Comparison of ENCODE assay signal across 11 cellular contexts in genomic region chr5:14146725-14147124, GRCh38. TPM values are rescaled to one million over a fixed set of nuclear protein-coding genes. Genes with fewer than 3 reads are reported as not detected.
DNase-seq lines count a peak whose midpoint lies in the region; ATAC-seq, FAIRE-seq and TF ChIP-seq lines count a peak whose summit lies in the region.
"Had no signal": no experiment of that assay in that cellular context is flagged by ENCODE, and none has a peak within 500 bp of the region (broad histone marks: within the 10 kb centered on the region; RNA-seq: fewer than 3 reads in every experiment).

No MANE protein-coding gene starts in this region.

- intact Hi-C loops in endothelial cell of umbilical vein (cut with micrococcal nuclease), result loop anchor here (1.0 kb wide), 1 partner anchor 8 kb away; no protein-coding TSS in a partner anchor
- intact Hi-C loops in thyroid gland (cut with DNase I), result loop anchor here (10.0 kb wide), 1 partner anchor 118 kb away; no protein-coding TSS in a partner anchor

- CTCF ChIA-PET in BJ (lab: Yijun Ruan, JAX), result interaction anchor here (1.5 kb wide), 1 partner anchor 53 kb away, joined by 3 read pairs; no protein-coding TSS in a partner anchor
- CTCF ChIA-PET in endothelial cell of umbilical vein (lab: Charles Lee), result interaction anchor here (0.7 to 2.2 kb wide), 5 partner anchors 8 to 161 kb away, joined by 3 to 11 read pairs (median 4); no protein-coding TSS in a partner anchor

- no TSS peak for BruUV-seq in endothelial cell of umbilical vein (replicated peaks; lab: Mats Ljungman, UMichigan)

- no peaks in the 10 kb centered on the region for H3K27me3 Mint-ChIP-seq in osteocyte (ENCODE audit: unreplicated experiment)

- peak; percentile 61 for FAIRE-seq in endothelial cell of umbilical vein (lab: Jason Lieb, UNC)

- H3K36me3 Mint-ChIP-seq in osteocyte (ENCODE audit: unreplicated experiment), result no peaks in the 10 kb centered on the region
- H3K36me3 Mint-ChIP-seq: activated naive CD8-positive, alpha-beta T cell treated with anti-CD3 and anti-CD28 coated beads for 36 hours had no signal

- ATAC-seq in GM19397 (IDR thresholded peaks at IDR 0.05; ENCODE audit: unreplicated experiment), result no peak

- peak overlapping the region; percentile 80 for H3K27ac Mint-ChIP-seq in osteocyte (ENCODE audit: unreplicated experiment)
- H3K27ac Mint-ChIP-seq: activated naive CD8-positive, alpha-beta T cell treated with anti-CD3 and anti-CD28 coated beads for 36 hours had no signal

- TF ChIP-seq CTCF in BJ (IDR thresholded peaks at IDR 0.05; ENCODE audit: insufficient read depth, low read depth, low read length) (no peak), endothelial cell of umbilical vein (IDR thresholded peaks at IDR 0.05; ENCODE audit: extremely low read depth in 1 of 2, insufficient read depth in 1 of 2, low read depth in 1 of 2, low read length in 2 of 2) (no peak), osteocyte (IDR thresholded peaks at IDR 0.05) (no peak), thyroid gland (IDR thresholded peaks at IDR 0.05) (no peak)

- POLR2A ChIA-PET in BJ (lab: Charles Lee) (no interaction called here), endothelial cell of umbilical vein (lab: Charles Lee) (interaction anchor here (1.1 to 1.8 kb wide), 2 partner anchors 7 to 44 kb away, joined by 3 to 8 read pairs; no protein-coding TSS in a partner anchor)

- H4K20me1 ChIP-seq in endothelial cell of umbilical vein (replicated peaks; ENCODE audit: control insufficient read depth, extremely low read depth, insufficient read depth, low read length), result peaks cover 11% of the 10 kb centered on the region

- dilution Hi-C loops in endothelial cell of umbilical vein (cut with MboI; ENCODE audit: extremely low pct_ligation_motif_present, low sequenced_read_pairs), result loop anchor here (25.0 kb wide), 1 partner anchor 116 kb away; no protein-coding TSS in a partner anchor

- DNase-seq in BJ (ENCODE audit: low read depth) (no peak), M059J (ENCODE audit: low read depth) (peak; percentile 52), endothelial cell of umbilical vein (ENCODE audit: low read depth, low spot score) (no peak), osteocyte (ENCODE audit: extremely low spot score, unreplicated experiment) (no peak), thyroid gland (no peak), RKO (ENCODE audit: low spot score) (no peak)
- DNase-seq in activated effector memory CD4-positive, alpha-beta T cell treated with anti-CD3 and anti-CD28 coated beads, Interleukin-2, amount 50 U/mL, for 16 hours, result no peak
- DNase-seq: activated naive CD8-positive, alpha-beta T cell treated with anti-CD3 and anti-CD28 coated beads for 36 hours; COR-L47; KBM-7 had no signal

- WGBS in thyroid gland, 2 donors, result 88 to 89% methylated on average over 3 of the region's 3 CpGs

- H3K4me1 ChIP-seq in endothelial cell of umbilical vein (ENCODE audit: control insufficient read depth, extremely low read depth, insufficient read depth, low read length) (peaks cover 60% of the 10 kb centered on the region), thyroid gland (peaks cover 14 to 22% of the 10 kb centered on the region in 2 donors)

- H3K27ac ChIP-seq in endothelial cell of umbilical vein (ENCODE audit: insufficient read depth, low read depth, low read length) (peak overlapping the region; percentile 30), thyroid gland (no peak overlapping the region)

- no peak for TF ChIP-seq POLR2A in endothelial cell of umbilical vein (IDR thresholded peaks at IDR 0.05; ENCODE audit: low read depth, low read length)
- TF ChIP-seq POLR2A in thyroid gland (IDR thresholded peaks at IDR 0.05), result no peak

- H3K9me3 Mint-ChIP-seq in osteocyte (ENCODE audit: unreplicated experiment), result no peaks in the 10 kb centered on the region
- H3K9me3 Mint-ChIP-seq: activated naive CD8-positive, alpha-beta T cell treated with anti-CD3 and anti-CD28 coated beads for 36 hours had no signal

- H3K27me3 ChIP-seq in BJ (ENCODE audit: control insufficient read depth, insufficient read depth, low read length) (no peaks in the 10 kb centered on the region), endothelial cell of umbilical vein (ENCODE audit: control insufficient read depth in 2 of 2, insufficient read depth in 2 of 2, low read length in 2 of 2) (no peaks in the 10 kb centered on the region), thyroid gland (no peaks in the 10 kb centered on the region)

- H3K4me3 ChIP-seq in BJ (ENCODE audit: low read depth, low read length), result peak overlapping the region; percentile 96
- peak overlapping the region in 1 of 3 experiments; percentile 91 for H3K4me3 ChIP-seq in endothelial cell of umbilical vein (replicated peaks in 1 of 3; ENCODE audit: insufficient read depth in 1 of 3, low read depth in 1 of 3, low read length in 3 of 3)
- H3K4me3 ChIP-seq in thyroid gland (replicated peaks in 1 of 3), result no peak overlapping the region

- H3K9ac ChIP-seq in endothelial cell of umbilical vein (replicated peaks; ENCODE audit: extremely low read depth, insufficient read depth, low read length), result peak overlapping the region; percentile 33

- peak overlapping the region; percentile 78 for H3K4me2 ChIP-seq in endothelial cell of umbilical vein (ENCODE audit: insufficient read depth, low read length)

- peaks cover 68% of the 10 kb centered on the region for H3K4me1 Mint-ChIP-seq in osteocyte (ENCODE audit: unreplicated experiment)

- no peaks in the 10 kb centered on the region for H3K9me1 ChIP-seq in endothelial cell of umbilical vein (replicated peaks; ENCODE audit: control insufficient read depth, extremely low read depth, insufficient read depth, low read length)

- peaks cover 81% of the 10 kb centered on the region for H3K79me2 ChIP-seq in endothelial cell of umbilical vein (ENCODE audit: control insufficient read depth, insufficient read depth, low read length)

- H3K36me3 ChIP-seq in BJ (ENCODE audit: control insufficient read depth, insufficient read depth, low read length), result peaks cover 3% of the 10 kb centered on the region; the same call in 1 of the 2 replicates
- H3K36me3 ChIP-seq in endothelial cell of umbilical vein (ENCODE audit: control insufficient read depth in 2 of 2, extremely low read depth in 1 of 2, insufficient read depth in 2 of 2, low read length in 2 of 2), result no peaks in the 10 kb centered on the region
- H3K36me3 ChIP-seq in thyroid gland, result no peaks in the 10 kb centered on the region

- H3K9me3 ChIP-seq in endothelial cell of umbilical vein (replicated peaks; ENCODE audit: control insufficient read depth, insufficient read depth, low read length) (no peaks in the 10 kb centered on the region), thyroid gland (no peaks in the 10 kb centered on the region)

- no peak overlapping the region for H2AFZ ChIP-seq in endothelial cell of umbilical vein (ENCODE audit: low read depth, low read length)

- peak overlapping the region; percentile 78 for H3K4me3 Mint-ChIP-seq in osteocyte (ENCODE audit: unreplicated experiment)
- H3K4me3 Mint-ChIP-seq: activated naive CD8-positive, alpha-beta T cell treated with anti-CD3 and anti-CD28 coated beads for 36 hours had no signal

TF ChIP-seq in endothelial cell of umbilical vein, 7 proteins besides CTCF, POLR2A, EP300 and RAD21:
- TF ChIP-seq JUN (IDR thresholded peaks at IDR 0.05; ENCODE audit: borderline replicate concordance, insufficient read depth, insufficient read length, low read depth) (no peak), MAX (IDR thresholded peaks at IDR 0.05; ENCODE audit: insufficient read depth, insufficient read length) (no peak), FOS (IDR thresholded peaks at IDR 0.05; ENCODE audit: borderline replicate concordance, insufficient read depth, low read length) (no peak), EZH2 (IDR thresholded peaks at IDR 0.05; ENCODE audit: borderline replicate concordance, low read depth, low read length, severe bottlenecking) (no peak), MYC (IDR thresholded peaks at IDR 0.05; ENCODE audit: low read depth, low read length) (no peak), GATA2 (IDR thresholded peaks at IDR 0.05; ENCODE audit: insufficient read depth, insufficient read length, low read depth, low read length) (no peak)

RNA-seq across cellular contexts. Expression of gene TRIO, which starts 3.6 kb away (rescaled TPM):
- polyA plus RNA-seq in BJ (2011; rRNA removed), result 124 and 176 TPM in 2 replicates
- polyA minus RNA-seq in BJ (2011; rRNA and poly(A)+ RNA removed), result 522 and 534 TPM in 2 replicates
- total RNA-seq in M059J (2014; rRNA removed; shearing (Covaris generic)), result 55.8 and 116 TPM in 2 replicates
- total RNA-seq in endothelial cell of umbilical vein, result 242 and 248 TPM in 2 replicates
- polyA plus RNA-seq in endothelial cell of umbilical vein, result 78.8 and 82.9 TPM in 2 replicates
- 78.5 and 80.6 TPM in 2 replicates for polyA plus RNA-seq in endothelial cell of umbilical vein (2011; cell fraction: cytosol; rRNA removed)
- polyA plus RNA-seq in endothelial cell of umbilical vein (2011; cell fraction: nucleus; rRNA removed), result 578 and 654 TPM in 2 replicates
- polyA plus RNA-seq in endothelial cell of umbilical vein (2012), result 97.7 and 123 TPM in 2 replicates
- polyA minus RNA-seq in endothelial cell of umbilical vein, result 717 and 753 TPM in 2 replicates
- 58.8 TPM for polyA minus RNA-seq in endothelial cell of umbilical vein (2011; cell fraction: cytosol; rRNA and poly(A)+ RNA removed)
- 902 and 1,116 TPM in 2 replicates for polyA minus RNA-seq in endothelial cell of umbilical vein (2011; cell fraction: nucleus; rRNA and poly(A)+ RNA removed)
- total RNA-seq in osteocyte, result 336 and 341 TPM in 2 replicates
- 100 to 1,000 TPM in 2 of 4 donors, 10 to 100 TPM in 2; 67.4 to 103 (median 94.7) TPM for total RNA-seq in thyroid gland
